ENCODE assay signal across 1 cellular context in genomic region chr19:47122359-47123335, GRCh38.
TF ChIP-seq lines count a peak whose summit lies in the region.

No MANE protein-coding gene starts in this region.

TF ChIP-seq in K562, 482 proteins besides CTCF, POLR2A, EP300 and RAD21 (continued from another document):
- TF ChIP-seq ZBTB2 (IDR thresholded peaks at IDR 0.05) (no peak), LEF1 (IDR thresholded peaks at IDR 0.05) (no peak), VEZF1 (CRISPR knock-in tag; IDR thresholded peaks at IDR 0.05) (no peak), ZBTB11 (CRISPR knock-in tag; IDR thresholded peaks at IDR 0.05) (no peak), THRAP3 (IDR thresholded peaks at IDR 0.05; ENCODE audit: borderline replicate concordance) (no peak), BCLAF1 (IDR thresholded peaks at IDR 0.05; ENCODE audit: borderline replicate concordance in 1 of 2, control insufficient read depth in 1 of 2, low read depth in 2 of 2, low read length in 1 of 2) (no peak), DPF2 (IDR thresholded peaks at IDR 0.05) (0 out of 2 replicates have a peak, but pooled peaks have one; percentile 21), MAFF (IDR thresholded peaks at IDR 0.05; ENCODE audit: low read length) (no peak), ADNP (tag; IDR thresholded peaks at IDR 0.05) (peak; percentile 56), ZBTB7A (IDR thresholded peaks at IDR 0.05; ENCODE audit: borderline replicate concordance, control insufficient read depth, low read depth, low read length) (no peak), BCOR (IDR thresholded peaks at IDR 0.05) (peak; percentile 37; the same call in 1 of the 2 replicates), MYNN (IDR thresholded peaks at IDR 0.05) (no peak), MYNN (CRISPR knock-in tag; IDR thresholded peaks at IDR 0.05) (no peak), SMAD3 (CRISPR knock-in tag; conservative IDR thresholded peaks at IDR 0.05) (no peak), EP400 (IDR thresholded peaks at IDR 0.05) (no peak), ZNF644 (tag; IDR thresholded peaks at IDR 0.05; ENCODE audit: low read depth) (no peak), ZBTB33 (CRISPR knock-in tag; IDR thresholded peaks at IDR 0.05) (peak; percentile 37; the same call in 1 of the 2 replicates), CXXC5 (CRISPR knock-in tag; IDR thresholded peaks at IDR 0.05) (no peak)
